In genomic region chr14:68403191-68403781, GRCh38 we compare ENCODE assay signal across 9 cellular contexts.
DNase-seq lines count a peak whose midpoint lies in the region; ATAC-seq, FAIRE-seq and TF ChIP-seq lines count a peak whose summit lies in the region.
"Had no signal": no experiment of that assay in that cellular context is flagged by ENCODE, and none has a peak within 500 bp of the region (broad histone marks: within the 10 kb centered on the region; RNA-seq: fewer than 3 reads in every experiment).

No MANE protein-coding gene starts in this region.

- peak overlapping the region in 5 of 10 donors; percentile 1 to 71 (median 39) for H3K27ac ChIP-seq in heart right ventricle
- no peak overlapping the region for H3K27ac ChIP-seq in mammary epithelial cell (ENCODE audit: insufficient read depth, low read depth, low read length)
- no peak overlapping the region for H3K27ac ChIP-seq in H9 (ENCODE audit: insufficient read length, low read depth, low read length)
- H3K27ac ChIP-seq in caudate nucleus (ENCODE audit: low read depth, low read length): no peak overlapping the region

- ATAC-seq in heart right ventricle (peak in 5 of 8 donors; percentile 23 to 65 (median 50)), Right ventricle myocardium inferior (no peak), natural killer cell (no peak)

- H3K4ac ChIP-seq in H9 (ENCODE audit: low read depth, low read length): no peak overlapping the region

- H4K20me1 ChIP-seq in mammary epithelial cell (ENCODE audit: insufficient read depth, low read length): no peaks in the 10 kb centered on the region
- H4K20me1 ChIP-seq in H9 (ENCODE audit: control insufficient read depth, insufficient read depth, insufficient read length): no peaks in the 10 kb centered on the region

- no peak overlapping the region for H2AK5ac ChIP-seq in H9 (ENCODE audit: insufficient read length, low read length)

- H3K79me1 ChIP-seq in H9 (ENCODE audit: insufficient read depth, low read depth, low read length, poor library complexity, severe bottlenecking): no peaks in the 10 kb centered on the region

- no peak overlapping the region for H4K8ac ChIP-seq in H9 (replicated peaks; ENCODE audit: insufficient read length, low read depth, low read length)

- peak overlapping the region; percentile 70 to 78 for H3K27ac Mint-ChIP-seq in natural killer cell
- no peak overlapping the region; a peak in 1 of 7 replicates for H3K27ac Mint-ChIP-seq in H9

- DNase-seq in heart right ventricle (no peak), Right ventricle myocardium inferior (ENCODE audit: missing footprints) (no peak), mammary epithelial cell (no peak), natural killer cell (no peak), urothelium cell line (ENCODE audit: low spot score) (no peak), H9 (no peak), DMS153 (lab: John Stamatoyannopoulos, UW) (no peak), caudate nucleus (lab: John Stamatoyannopoulos, UW) (no peak)
- DNase-seq: NCI-H1417 had no signal

- H3K14ac ChIP-seq in H9 (ENCODE audit: insufficient read depth, low read length): no peak overlapping the region

- H2BK5ac ChIP-seq in H9 (ENCODE audit: insufficient read length, low read length): no peak overlapping the region

- H3K4me3 ChIP-seq in heart right ventricle (no peak overlapping the region), mammary epithelial cell (replicated peaks in 1 of 3; ENCODE audit: insufficient read depth in 1 of 3, low read depth in 2 of 3, low read length in 3 of 3) (no peak overlapping the region)

- H3K9me3 ChIP-seq in heart right ventricle (no peaks in the 10 kb centered on the region), mammary epithelial cell (replicated peaks; ENCODE audit: insufficient read depth, low read length) (no peaks in the 10 kb centered on the region), H9 (ENCODE audit: control insufficient read depth, low read depth, low read length) (no peaks in the 10 kb centered on the region)

- TF ChIP-seq CTCF in heart right ventricle (IDR thresholded peaks at IDR 0.05): no peak
- TF ChIP-seq CTCF in mammary epithelial cell (conservative IDR thresholded peaks at IDR 0.05 in 1 of 2, IDR thresholded peaks at IDR 0.05 in 1 of 2; ENCODE audit: extremely low read depth in 1 of 2, insufficient read depth in 1 of 2, low read depth in 1 of 2, low read length in 2 of 2): no peak
- no peak for TF ChIP-seq CTCF in natural killer cell (IDR thresholded peaks at IDR 0.05)
- no peak for TF ChIP-seq CTCF in H9 (conservative IDR thresholded peaks at IDR 0.05)

- H3K36me3 ChIP-seq in heart right ventricle (no peaks in the 10 kb centered on the region), mammary epithelial cell (ENCODE audit: insufficient read depth, low read length) (no peaks in the 10 kb centered on the region)

- peaks cover 6 to 77% (median 57%) of the 10 kb centered on the region in 9 donors for H3K4me1 ChIP-seq in heart right ventricle
- H3K4me1 ChIP-seq in mammary epithelial cell (ENCODE audit: insufficient read depth, low read length): peaks cover 66% of the 10 kb centered on the region
- 0 out of 2 replicates have a peak, but pooled peaks cover 4% of the 10 kb centered on the region for H3K4me1 ChIP-seq in H9 (ENCODE audit: insufficient read depth, low read length)

- no peaks in the 10 kb centered on the region for H3K36me3 Mint-ChIP-seq in natural killer cell
- no peaks in the 10 kb centered on the region for H3K36me3 Mint-ChIP-seq in H9 (ENCODE audit: insufficient read depth in 1 of 3, low read depth in 3 of 3)

- H3K27me3 Mint-ChIP-seq in natural killer cell (ENCODE audit: low read depth in 2 of 2): no peaks in the 10 kb centered on the region
- H3K27me3 Mint-ChIP-seq in H9 (ENCODE audit: low read depth): no peaks in the 10 kb centered on the region

- intact Hi-C loops in heart right ventricle (cut with DNase I): no loop called here
- intact Hi-C loops in Right ventricle myocardium inferior (cut with DNase I): loop anchor here (10.0 kb wide), 1 partner anchor 148 kb away; no protein-coding TSS in a partner anchor
- intact Hi-C loops in mammary epithelial cell (cut with micrococcal nuclease): loop anchor here (5.0 kb wide), 3 partner anchors 64 to 384 kb away; no protein-coding TSS in a partner anchor
- intact Hi-C loops in natural killer cell (cut with micrococcal nuclease): loop anchor here (10.0 kb wide), 3 partner anchors 118 to 382 kb away; no protein-coding TSS in a partner anchor

- no TSS peak for BruUV-seq in mammary epithelial cell (replicated peaks; lab: Mats Ljungman, UMichigan)

- H3K4me3 Mint-ChIP-seq in natural killer cell (peak overlapping the region; percentile 65), H9 (no peak overlapping the region)

- no peak overlapping the region for H2BK15ac ChIP-seq in H9 (ENCODE audit: low read depth, low read length)

- H3K79me2 ChIP-seq in mammary epithelial cell (ENCODE audit: insufficient read depth, low read length) (no peaks in the 10 kb centered on the region), H9 (ENCODE audit: insufficient read depth, low read length) (no peaks in the 10 kb centered on the region)

- no peaks in the 10 kb centered on the region for H3K23me2 ChIP-seq in H9 (ENCODE audit: insufficient read length, low read depth, low read length, poor library complexity, severe bottlenecking)

- no peak overlapping the region for H4K91ac ChIP-seq in H9 (ENCODE audit: insufficient read length, low read depth, low read length)

- 41 to 47% methylated on average over 4 of the region's 4 CpGs for WGBS in heart right ventricle, 2 donors
- WGBS in mammary epithelial cell (ENCODE audit: low coverage, missing lambda C conversion rate): 47% methylated on average over 4 of the region's 4 CpGs
- no CpG with 5 or more reads among the region's 4 CpGs for WGBS in H9 (ENCODE audit: extremely low coverage, insufficient read length, low lambda C conversion rate)

- H2BK12ac ChIP-seq in H9 (ENCODE audit: insufficient read length, low read depth, low read length): no peak overlapping the region

- dilution Hi-C loops in mammary epithelial cell (cut with HindIII; ENCODE audit: low sequenced_read_pairs): no loop called here

- CTCF ChIA-PET in mammary epithelial cell (lab: Charles Lee; ENCODE audit: low non-redundant PET): no interaction called here

- no peak overlapping the region for H2BK120ac ChIP-seq in H9 (ENCODE audit: low read depth, low read length, poor library complexity, severe bottlenecking)

- H4K5ac ChIP-seq in H9 (ENCODE audit: insufficient read length, low read depth, low read length): no peak overlapping the region

- no peak overlapping the region for H3K18ac ChIP-seq in H9 (ENCODE audit: insufficient read length, low read depth, low read length)

- in situ Hi-C loops in mammary epithelial cell (cut with MboI; ENCODE audit: low sequenced_read_pairs in 2 of 2): loop anchor here in 1 of 2 donors (10.0 to 25.0 kb wide), 2 partner anchors 282 to 466 kb away; no protein-coding TSS in a partner anchor

- peaks cover 62 to 63% of the 10 kb centered on the region in 2 donors for H3K4me1 Mint-ChIP-seq in natural killer cell
- peaks cover 11 to 13% of the 10 kb centered on the region in 2 experiments for H3K4me1 Mint-ChIP-seq in H9

- no peak overlapping the region for H3K4me2 ChIP-seq in mammary epithelial cell (ENCODE audit: insufficient read depth, low read depth, low read length)
- H3K4me2 ChIP-seq in H9 (ENCODE audit: insufficient read depth, insufficient read length, low read length): no peak overlapping the region

- H3K23ac ChIP-seq in H9 (ENCODE audit: insufficient read length, low read depth, low read length): no peak overlapping the region

- no peak overlapping the region for H3K56ac ChIP-seq in H9 (ENCODE audit: insufficient read length, low read depth, low read length)

- H2AFZ ChIP-seq in mammary epithelial cell (ENCODE audit: low read depth, low read length) (peak overlapping the region; percentile 47), H9 (ENCODE audit: low read length) (no peak overlapping the region)

- H3K9ac ChIP-seq in mammary epithelial cell (ENCODE audit: insufficient read depth, low read length): no peak overlapping the region
- no peak overlapping the region for H3K9ac ChIP-seq in H9 (ENCODE audit: extremely low read depth, insufficient read length, low read length)

- no peak overlapping the region for H3T11ph ChIP-seq in H9 (ENCODE audit: low read length)

- H3K27me3 ChIP-seq in heart right ventricle (no peaks in the 10 kb centered on the region), mammary epithelial cell (ENCODE audit: insufficient read depth, low read length) (no peaks in the 10 kb centered on the region), H9 (ENCODE audit: insufficient read depth, low read length) (no peaks in the 10 kb centered on the region)

- FAIRE-seq in urothelium cell line (lab: Jason Lieb, UNC): peak; percentile 53

- no peak overlapping the region for H2BK20ac ChIP-seq in H9 (ENCODE audit: low read depth, low read length, poor library complexity, severe bottlenecking)

- H3K9me3 Mint-ChIP-seq in natural killer cell (no peaks in the 10 kb centered on the region), H9 (no peaks in the 10 kb centered on the region)

Comparison
In these comparisons a context has a peak if more than half of its experiments do, and no peak if none do; other contexts are left out.
1. ATAC-seq: peak in heart right ventricle (5 of 8); none in Right ventricle myocardium inferior (single experiment) and natural killer cell (0 of 3).
2. intact Hi-C loops: an anchor here in Right ventricle myocardium inferior (10.0 kb wide), mammary epithelial cell (5.0 kb wide) and natural killer cell (10.0 kb wide); none called in heart right ventricle.
3. H3K27ac Mint-ChIP-seq: peak in natural killer cell (2 of 2); none in H9 (0 of 3).